25 cellular contexts compared by ENCODE assay signal in genomic region chr17:76469076-76469990, GRCh38. TPM values are rescaled to one million over a fixed set of nuclear protein-coding genes. Genes with fewer than 3 reads are reported as not detected.
"Had no signal": no experiment of that assay in that cellular context is flagged by ENCODE, and none has a peak within 500 bp of the region (broad histone marks: within the 10 kb centered on the region; RNA-seq: fewer than 3 reads in every experiment).

No MANE protein-coding gene starts in this region.

- H3K27ac ChIP-seq: left lung, right lobe of liver, skin epidermis, testis, vagina had no signal

- H3K4me1 ChIP-seq: right lobe of liver, testis, vagina had no signal

- H3K36me3 ChIP-seq: right lobe of liver had no signal

- ATAC-seq: activated CD4-positive, CD25-positive, alpha-beta regulatory T cell treated with anti-CD3 and anti-CD28 coated beads, Interleukin-2, amount 50 U/mL, for 24 hours; activated T-cell treated with anti-CD3 and anti-CD28 coated beads, Interleukin-2, amount 50 U/mL, for 72 hours; left lung; right lobe of liver had no signal

- H3K4me3 ChIP-seq: left lung, right lobe of liver, skin epidermis, testis, vagina had no signal

- H3K9me3 ChIP-seq: left lung, right lobe of liver, testis, vagina had no signal

- DNase-seq: activated CD4-positive, alpha-beta memory T cell treated with anti-CD3 and anti-CD28 coated beads, Interleukin-2, amount 10 ng/mL, durations not matched to agents 7 days and 5 days; activated CD4-positive, alpha-beta T cell treated with anti-CD3 and anti-CD28 coated beads, Interleukin-2, amount 10 ng/mL, durations not matched to agents 24 days and 14 days; activated effector memory CD4-positive, alpha-beta T cell treated with Interleukin-2 at 50 U/mL for 16 hours; activated naive CD4-positive, alpha-beta T cell treated with anti-CD3 and anti-CD28 coated beads for 36 hours; activated T-cell treated with anti-CD3 and anti-CD28 coated beads, Interleukin-2, amount 50 U/mL, for 72 hours; amygdala; effector CD8-positive, alpha-beta T cell; erythroblast; foreskin fibroblast; mammary epithelial cell; nephron progenitor cell; nucleus accumbens; stimulated activated CD4-positive, alpha-beta T cell treated with anti-CD3 and anti-CD28 coated beads, Interleukin-1b, Interleukin-23, amount 100 ng/mL, for 48 hours; T-helper 2 cell; testis had no signal

- H3K27me3 ChIP-seq: left lung, right lobe of liver, testis, vagina had no signal

RNA-seq across cellular contexts. Expression of gene AANAT, which starts 1.9 kb away (rescaled TPM):
- total RNA-seq: activated CD4-positive, alpha-beta memory T cell treated with anti-CD3 and anti-CD28 coated beads, Interleukin-2, amount 10 ng/mL, durations not matched to agents 7 days and 5 days; activated CD4-positive, alpha-beta T cell treated with anti-CD3 and anti-CD28 coated beads, Interleukin-2, amount 10 ng/mL, durations not matched to agents 24 days and 14 days; activated naive CD4-positive, alpha-beta T cell treated with anti-CD3 and anti-CD28 coated beads for 36 hours; activated T-cell treated with anti-CD3 and anti-CD28 coated beads, Interleukin-2, amount 50 U/mL, for 72 hours; chondrocyte; fibroblast of lung; kidney epithelial cell; left lung; mammary epithelial cell; mononuclear cell; myocyte; right lobe of liver; vagina had no signal
- polyA plus RNA-seq: fibroblast of lung had no signal
